ENCODE assay signal across 25 cellular contexts in genomic region chr4:108142870-108143269, GRCh38. TPM values are rescaled to one million over a fixed set of nuclear protein-coding genes. Genes with fewer than 3 reads are reported as not detected.
DNase-seq lines count a peak whose midpoint lies in the region; ATAC-seq and TF ChIP-seq lines count a peak whose summit lies in the region.
"Had no signal": no experiment of that assay in that cellular context is flagged by ENCODE, and none has a peak within 500 bp of the region (broad histone marks: within the 10 kb centered on the region; RNA-seq: fewer than 3 reads in every experiment).

No MANE protein-coding gene starts in this region.

- CTCF ChIA-PET in activated CD8-positive, alpha-beta T cell treated with anti-CD3 and anti-CD28 coated beads, Interleukin-2, amount 10 ng/mL, durations not matched to agents 7 days and 5 days (lab: Charles Lee): interaction anchor here (1.4 kb wide), 1 partner anchor 21 kb away, joined by 5 read pairs; no protein-coding TSS in a partner anchor

- peaks cover 97% of the 10 kb centered on the region for H3K36me3 ChIP-seq in DND-41 (ENCODE audit: insufficient read depth, low read length)
- H3K36me3 ChIP-seq: gastrocnemius medialis, MG63, Peyer's patch, right atrium auricular region had no signal

- H3K4me1 Mint-ChIP-seq in activated T-cell treated with anti-CD3 and anti-CD28 coated beads, Interleukin-2, amount 50 U/mL, for 72 hours (ENCODE audit: low read depth): peaks cover 100% of the 10 kb centered on the region
- peaks cover 96% of the 10 kb centered on the region for H3K4me1 Mint-ChIP-seq in activated CD8-positive, alpha-beta T cell treated with anti-CD3 and anti-CD28 coated beads, Interleukin-2, amount 10 ng/mL, durations not matched to agents 7 days and 5 days (ENCODE audit: low read depth)
- peaks cover 95% of the 10 kb centered on the region for H3K4me1 Mint-ChIP-seq in nephron progenitor cell

- H3K4me3 Mint-ChIP-seq in activated T-cell treated with anti-CD3 and anti-CD28 coated beads, Interleukin-2, amount 50 U/mL, for 72 hours: peak overlapping the region; percentile 78 to 82
- peak overlapping the region; percentile 58 for H3K4me3 Mint-ChIP-seq in activated CD8-positive, alpha-beta T cell treated with anti-CD3 and anti-CD28 coated beads, Interleukin-2, amount 10 ng/mL, durations not matched to agents 7 days and 5 days
- H3K4me3 Mint-ChIP-seq in nephron progenitor cell: peak overlapping the region; percentile 61
- H3K4me3 Mint-ChIP-seq: immature natural killer cell, type B pancreatic cell had no signal

- H3K9me3 Mint-ChIP-seq in activated T-cell treated with anti-CD3 and anti-CD28 coated beads, Interleukin-2, amount 50 U/mL, for 72 hours: no peaks in the 10 kb centered on the region
- no peaks in the 10 kb centered on the region for H3K9me3 Mint-ChIP-seq in activated CD8-positive, alpha-beta T cell treated with anti-CD3 and anti-CD28 coated beads, Interleukin-2, amount 10 ng/mL, durations not matched to agents 7 days and 5 days (ENCODE audit: insufficient read depth)
- no peaks in the 10 kb centered on the region for H3K9me3 Mint-ChIP-seq in nephron progenitor cell
- H3K9me3 Mint-ChIP-seq: central memory CD8-positive, alpha-beta T cell; immature natural killer cell; type B pancreatic cell had no signal

- H2AFZ ChIP-seq in DND-41 (ENCODE audit: low read depth, low read length): no peak overlapping the region
- H2AFZ ChIP-seq: hepatocyte had no signal

- H3K27ac Mint-ChIP-seq in activated T-cell treated with anti-CD3 and anti-CD28 coated beads, Interleukin-2, amount 50 U/mL, for 72 hours: peak overlapping the region; percentile 94
- H3K27ac Mint-ChIP-seq in activated CD8-positive, alpha-beta T cell treated with anti-CD3 and anti-CD28 coated beads, Interleukin-2, amount 10 ng/mL, durations not matched to agents 7 days and 5 days: peak overlapping the region; percentile 81
- peak overlapping the region; percentile 72 for H3K27ac Mint-ChIP-seq in nephron progenitor cell
- H3K27ac Mint-ChIP-seq: immature natural killer cell, type B pancreatic cell had no signal

- no peak for TF ChIP-seq POLR2A in erythroblast (IDR thresholded peaks at IDR 0.05; ENCODE audit: low read length)

- H3K4me1 ChIP-seq in DND-41 (ENCODE audit: insufficient read depth, low read length): peaks cover 82% of the 10 kb centered on the region
- H3K4me1 ChIP-seq: gastrocnemius medialis, Peyer's patch, right atrium auricular region had no signal

- no peaks in the 10 kb centered on the region for H3K27me3 Mint-ChIP-seq in activated T-cell treated with anti-CD3 and anti-CD28 coated beads, Interleukin-2, amount 50 U/mL, for 72 hours (ENCODE audit: low read depth)
- H3K27me3 Mint-ChIP-seq in activated CD8-positive, alpha-beta T cell treated with anti-CD3 and anti-CD28 coated beads, Interleukin-2, amount 10 ng/mL, durations not matched to agents 7 days and 5 days (ENCODE audit: low read depth): no peaks in the 10 kb centered on the region
- no peaks in the 10 kb centered on the region for H3K27me3 Mint-ChIP-seq in nephron progenitor cell (ENCODE audit: low read depth, poor library complexity)

- H4K20me1 ChIP-seq in DND-41 (ENCODE audit: insufficient read depth, low read length): peaks cover 95% of the 10 kb centered on the region

- H3K27me3 ChIP-seq in DND-41 (ENCODE audit: insufficient read depth, low read length, poor library complexity): no peaks in the 10 kb centered on the region
- H3K27me3 ChIP-seq: gastrocnemius medialis, hepatocyte, MG63, Peyer's patch, right atrium auricular region had no signal

- no peak for DNase-seq in activated T-cell treated with anti-CD3 and anti-CD28 coated beads, Interleukin-2, amount 50 U/mL, for 72 hours
- no peak for DNase-seq in activated T-cell treated with anti-CD3 and anti-CD28 coated beads, Interleukin-2, amount 50 U/mL, for 1 hour
- no peak for DNase-seq in DND-41
- no peak for DNase-seq in activated CD8-positive, alpha-beta T cell treated with anti-CD3 and anti-CD28 coated beads, Interleukin-2, amount 10 ng/mL, durations not matched to agents 7 days and 5 days
- DNase-seq in nephron progenitor cell: no peak
- DNase-seq in erythroblast (lab: John Stamatoyannopoulos, UW): no peak
- DNase-seq: activated CD8-positive, alpha-beta memory T cell treated with anti-CD3 and anti-CD28 coated beads, Interleukin-2, amount 50 U/mL, for 48 hours; dermis blood vessel endothelial cell; gastrocnemius medialis; immature natural killer cell; KG1; left colon; MG63; NCI-H1105 treated with DMSO at 0.1 percent for 48 hours; NCI-H1930; NCI-H526 treated with DMSO at 0.1 percent for 48 hours; Peyer's patch; SIG-M5; stimulated activated CD4-positive, alpha-beta T cell treated with anti-CD3 and anti-CD28 coated beads, Interleukin-1b, Interleukin-23, amount 100 ng/mL, for 48 hours had no signal

- no peak overlapping the region for H3K9ac ChIP-seq in DND-41 (ENCODE audit: low read depth, low read length)

- H3K4me2 ChIP-seq in DND-41 (ENCODE audit: insufficient read depth, low read length): peak overlapping the region; percentile 18; the same call in 1 of the 2 replicates
- H3K4me2 ChIP-seq: hepatocyte, smooth muscle cell had no signal

- H3K27ac ChIP-seq in DND-41 (ENCODE audit: low read length): no peak overlapping the region; the same call in 1 of the 2 replicates
- H3K27ac ChIP-seq: gastrocnemius medialis, hepatocyte, Peyer's patch, right atrium auricular region had no signal

- no peaks in the 10 kb centered on the region for H3K9me3 ChIP-seq in DND-41 (ENCODE audit: insufficient read depth, low read length, severe bottlenecking)
- H3K9me3 ChIP-seq: gastrocnemius medialis, MG63, Peyer's patch, right atrium auricular region had no signal

- peaks cover 10 to 12% of the 10 kb centered on the region in 2 donors for H3K36me3 Mint-ChIP-seq in activated T-cell treated with anti-CD3 and anti-CD28 coated beads, Interleukin-2, amount 50 U/mL, for 72 hours (ENCODE audit: insufficient read depth in 2 of 2)
- peaks cover 58% of the 10 kb centered on the region for H3K36me3 Mint-ChIP-seq in activated CD8-positive, alpha-beta T cell treated with anti-CD3 and anti-CD28 coated beads, Interleukin-2, amount 10 ng/mL, durations not matched to agents 7 days and 5 days (ENCODE audit: low read depth)
- peaks cover 18% of the 10 kb centered on the region for H3K36me3 Mint-ChIP-seq in nephron progenitor cell (ENCODE audit: low read depth)
- H3K36me3 Mint-ChIP-seq: immature natural killer cell had no signal

- POLR2A ChIA-PET in activated CD8-positive, alpha-beta T cell treated with anti-CD3 and anti-CD28 coated beads, Interleukin-2, amount 10 ng/mL, durations not matched to agents 7 days and 5 days (lab: Charles Lee): interaction anchor here (1.1 kb wide), 1 partner anchor 9 kb away, joined by 3 read pairs; no protein-coding TSS in a partner anchor

- TF ChIP-seq CTCF in DND-41 (IDR thresholded peaks at IDR 0.05; ENCODE audit: borderline replicate concordance, extremely low read depth, low read length, poor library complexity, severe bottlenecking) (no peak), nephron progenitor cell (IDR thresholded peaks at IDR 0.05) (no peak)

- H3K79me2 ChIP-seq in DND-41 (ENCODE audit: insufficient read depth, low read length): peaks cover 100% of the 10 kb centered on the region
- H3K79me2 ChIP-seq: hepatocyte had no signal

- ATAC-seq in activated T-cell treated with anti-CD3 and anti-CD28 coated beads, Interleukin-2, amount 50 U/mL, for 72 hours (replicated peaks in 1 of 2): no peak
- no peak for ATAC-seq in DND-41 (ENCODE audit: insufficient read depth, low read depth)
- ATAC-seq in activated CD8-positive, alpha-beta T cell treated with anti-CD3 and anti-CD28 coated beads, Interleukin-2, amount 10 ng/mL, durations not matched to agents 7 days and 5 days: no peak
- no peak for ATAC-seq in GM19452 (IDR thresholded peaks at IDR 0.05; ENCODE audit: unreplicated experiment)
- ATAC-seq: gastrocnemius medialis, left colon had no signal

- no peak overlapping the region for H3K4me3 ChIP-seq in DND-41 (ENCODE audit: low read depth in 1 of 2, low read length in 2 of 2)
- H3K4me3 ChIP-seq: gastrocnemius medialis, hepatocyte, MG63, Peyer's patch, right atrium auricular region, smooth muscle cell had no signal

RNA-seq across cellular contexts. Expression of gene LEF1, which starts 25.9 kb away (rescaled TPM):
- total RNA-seq in activated T-cell treated with anti-CD3 and anti-CD28 coated beads, Interleukin-2, amount 50 U/mL, for 72 hours: 100 to 1,000 TPM; 130 to 175 TPM
- total RNA-seq in activated CD8-positive, alpha-beta T cell treated with anti-CD3 and anti-CD28 coated beads, Interleukin-2, amount 10 ng/mL, durations not matched to agents 7 days and 5 days: 100 to 1,000 TPM; 205 to 246 TPM
